Comparison of ENCODE assay signal across 1 cellular context in genomic region chr5:96692436-96692835, GRCh38.
TF ChIP-seq lines count a peak whose summit lies in the region.

No MANE protein-coding gene starts in this region.

TF ChIP-seq in WTC11, 78 proteins besides CTCF, POLR2A, EP300 and RAD21 (continued from another document):
- TF ChIP-seq STAT6 (CRISPR knock-in tag; conservative IDR thresholded peaks at IDR 0.05; ENCODE audit: low read depth) (no peak), SMAD3 (CRISPR knock-in tag; IDR thresholded peaks at IDR 0.05; ENCODE audit: borderline replicate concordance) (no peak), ETV6 (CRISPR knock-in tag; IDR thresholded peaks at IDR 0.05) (no peak), HMGA2 (CRISPR knock-in tag; IDR thresholded peaks at IDR 0.05) (no peak), ATF3 (CRISPR knock-in tag; conservative IDR thresholded peaks at IDR 0.05) (no peak), SP1 (CRISPR knock-in tag; conservative IDR thresholded peaks at IDR 0.05) (no peak), MLX (CRISPR knock-in tag; IDR thresholded peaks at IDR 0.05) (no peak), RORB (CRISPR knock-in tag; IDR thresholded peaks at IDR 0.05) (no peak), ZNF281 (CRISPR knock-in tag; IDR thresholded peaks at IDR 0.05) (no peak), MAX (CRISPR knock-in tag; IDR thresholded peaks at IDR 0.05) (no peak), ZNF512 (CRISPR knock-in tag; IDR thresholded peaks at IDR 0.05; ENCODE audit: borderline replicate concordance) (no peak), PRRX2 (CRISPR knock-in tag; IDR thresholded peaks at IDR 0.05) (no peak)
